Comparison of ENCODE assay signal across 25 cellular contexts in the genomic region with DNA sequence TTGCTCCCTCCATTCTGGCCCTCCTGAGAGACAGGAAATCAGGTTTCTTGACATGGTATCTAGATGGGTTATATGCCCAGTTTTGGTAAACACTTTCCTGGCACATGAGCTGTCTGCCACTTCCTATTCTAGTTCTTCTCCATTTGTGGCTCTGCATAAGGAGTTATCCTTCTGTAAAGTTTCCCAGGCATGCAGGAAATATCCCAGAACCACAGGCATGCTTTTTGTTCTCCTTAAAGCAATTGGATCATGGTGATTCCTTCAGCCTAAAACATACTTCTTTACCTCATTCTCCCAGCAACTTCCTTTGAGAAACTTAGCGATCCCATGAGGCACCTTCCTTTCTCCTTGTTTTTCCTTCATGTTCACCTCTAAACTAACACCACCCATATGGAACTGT.
DNase-seq lines count a peak whose midpoint lies in the region; ATAC-seq and TF ChIP-seq lines count a peak whose summit lies in the region.
"Had no signal": no experiment of that assay in that cellular context is flagged by ENCODE, and none has a peak within 500 bp of the region (broad histone marks: within the 10 kb centered on the region; RNA-seq: fewer than 3 reads in every experiment).

No MANE protein-coding gene starts in this region.

- DNase-seq in H4 (ENCODE audit: low spot score) = peak; percentile 34
- peak; percentile 43 for DNase-seq in adipocyte (ENCODE audit: low read depth)
- peak; percentile 81 for DNase-seq in fibroblast of the aortic adventitia (ENCODE audit: low read depth)
- DNase-seq in Karpas-422 = no peak
- no peak for DNase-seq in ovary
- DNase-seq in left lobe of liver (ENCODE audit: low spot score) = no peak
- no peak for DNase-seq in RWPE1 (ENCODE audit: low spot score)
- DNase-seq: activated CD4-positive, alpha-beta T cell treated with anti-CD3 and anti-CD28 coated beads, Interleukin-2, amount 10 ng/mL, durations not matched to agents 24 days and 14 days; activated CD8-positive, alpha-beta memory T cell treated with anti-CD3 and anti-CD28 coated beads, Interleukin-2, amount 50 U/mL, for 4 hours; activated effector memory CD4-positive, alpha-beta T cell treated with anti-CD3 and anti-CD28 coated beads, Interleukin-2, amount 50 U/mL, for 16 hours; adrenal gland; Calu3; cerebellar nuclear complex; endodermal cell; hypothalamus; kidney; naive thymus-derived CD4-positive, alpha-beta T cell; NCI-H1092; NCI-H524; stimulated activated CD4-positive, alpha-beta T cell treated with anti-CD3 and anti-CD28 coated beads, Interleukin-1b, Interleukin-23, amount 100 ng/mL, for 48 hours; trophoblast cell had no signal

- no peak overlapping the region for H2AFZ ChIP-seq in Karpas-422 (ENCODE audit: low read length)
- H2AFZ ChIP-seq: parathyroid adenoma had no signal

- no peak overlapping the region for H3K4me2 ChIP-seq in Karpas-422 (ENCODE audit: low read depth, low read length, poor library complexity, severe bottlenecking)

- TF ChIP-seq CTCF in fibroblast of the aortic adventitia (IDR thresholded peaks at IDR 0.05; ENCODE audit: insufficient read depth, low read length) (no peak), ovary (IDR thresholded peaks at IDR 0.05) (no peak), RWPE1 (conservative IDR thresholded peaks at IDR 0.05; ENCODE audit: low read depth) (no peak)

- no peaks in the 10 kb centered on the region for H3K36me3 ChIP-seq in adipocyte (ENCODE audit: control insufficient read depth, insufficient read depth, low read length, severe bottlenecking)
- no peaks in the 10 kb centered on the region for H3K36me3 ChIP-seq in Karpas-422 (ENCODE audit: insufficient read depth, low read length)
- no peaks in the 10 kb centered on the region for H3K36me3 ChIP-seq in ovary
- H3K36me3 ChIP-seq: adrenal gland, BLaER1 had no signal

- H3K9me3 ChIP-seq in adipocyte (ENCODE audit: control insufficient read depth, low read length) (no peaks in the 10 kb centered on the region), Karpas-422 (ENCODE audit: low read length) (no peaks in the 10 kb centered on the region), ovary (no peaks in the 10 kb centered on the region)
- H3K9me3 ChIP-seq: adrenal gland, BLaER1 had no signal

- CTCF ChIA-PET in RWPE1 (lab: Yijun Ruan, JAX) = interaction anchor here (0.5 kb wide), 1 partner anchor 91 kb away, joined by 3 read pairs; no protein-coding TSS in a partner anchor

- TF ChIP-seq EP300 in ovary (IDR thresholded peaks at IDR 0.05) = no peak

- H3K27me3 ChIP-seq in adipocyte (replicated peaks; ENCODE audit: control insufficient read depth, insufficient read depth, low read length) (no peaks in the 10 kb centered on the region), Karpas-422 (ENCODE audit: low read length) (no peaks in the 10 kb centered on the region), ovary (no peaks in the 10 kb centered on the region)
- H3K27me3 ChIP-seq: adrenal gland, BLaER1 had no signal

- POLR2A ChIA-PET in RWPE1 (lab: Yijun Ruan, JAX; ENCODE audit: low non-redundant PET) = no interaction called here

- peaks cover 12% of the 10 kb centered on the region for H3K4me1 ChIP-seq in adipocyte (ENCODE audit: control insufficient read depth, insufficient read depth, low read length)
- H3K4me1 ChIP-seq in Karpas-422 (ENCODE audit: low read length) = no peaks in the 10 kb centered on the region
- peaks cover 18% of the 10 kb centered on the region for H3K4me1 ChIP-seq in ovary (ENCODE audit: insufficient read depth)
- H3K4me1 ChIP-seq: adrenal gland, parathyroid adenoma had no signal

- H3K9ac ChIP-seq in adipocyte (ENCODE audit: low read length) (no peak overlapping the region), Karpas-422 (ENCODE audit: low read length) (no peak overlapping the region)
- H3K9ac ChIP-seq: BLaER1, parathyroid adenoma had no signal

- no peaks in the 10 kb centered on the region for H3K9me2 ChIP-seq in Karpas-422 (replicated peaks; ENCODE audit: insufficient read depth, low read length)

- TF ChIP-seq POLR2A in ovary (IDR thresholded peaks at IDR 0.05) = no peak

- no peaks in the 10 kb centered on the region for H3K79me2 ChIP-seq in Karpas-422 (ENCODE audit: low read length)
- H3K79me2 ChIP-seq: parathyroid adenoma had no signal

- 88 to 95% (median 89%) methylated on average over 1 of the region's 1 CpG for WGBS in ovary, 3 donors

- no peak overlapping the region for H3K4me3 ChIP-seq in adipocyte (ENCODE audit: low read length)
- no peak overlapping the region for H3K4me3 ChIP-seq in fibroblast of the aortic adventitia (ENCODE audit: low read depth, low read length)
- no peak overlapping the region for H3K4me3 ChIP-seq in Karpas-422 (ENCODE audit: low read length)
- H3K4me3 ChIP-seq in ovary = no peak overlapping the region
- H3K4me3 ChIP-seq: adrenal gland, BLaER1, K562 had no signal

- H3K27ac ChIP-seq in Karpas-422 (ENCODE audit: low read length) = no peak overlapping the region
- no peak overlapping the region for H3K27ac ChIP-seq in ovary
- no peak overlapping the region for H3K27ac ChIP-seq in RWPE1
- H3K27ac ChIP-seq: adrenal gland, BLaER1, parathyroid adenoma had no signal

- no peaks in the 10 kb centered on the region for H4K20me1 ChIP-seq in Karpas-422 (ENCODE audit: insufficient read depth, low read depth, low read length)
- H4K20me1 ChIP-seq: BLaER1 had no signal

- intact Hi-C loops in ovary (cut with DNase I) = loop anchor here in 1 of 4 donors (5.0 kb wide), 1 partner anchor 341 kb away; no protein-coding TSS in a partner anchor

- no peak for ATAC-seq in left lobe of liver
- ATAC-seq: K562; naive thymus-derived CD4-positive, alpha-beta T cell; sciatic nerve had no signal

Comparison
In these comparisons a context has a peak if more than half of its experiments do, and no peak if none do; other contexts are left out.
1. DNase-seq: peak in H4 (single experiment), adipocyte (single experiment) and fibroblast of the aortic adventitia (single experiment); none in Karpas-422 (single experiment), ovary (0 of 5), left lobe of liver (single experiment) and RWPE1 (single experiment).